In the genomic region with DNA sequence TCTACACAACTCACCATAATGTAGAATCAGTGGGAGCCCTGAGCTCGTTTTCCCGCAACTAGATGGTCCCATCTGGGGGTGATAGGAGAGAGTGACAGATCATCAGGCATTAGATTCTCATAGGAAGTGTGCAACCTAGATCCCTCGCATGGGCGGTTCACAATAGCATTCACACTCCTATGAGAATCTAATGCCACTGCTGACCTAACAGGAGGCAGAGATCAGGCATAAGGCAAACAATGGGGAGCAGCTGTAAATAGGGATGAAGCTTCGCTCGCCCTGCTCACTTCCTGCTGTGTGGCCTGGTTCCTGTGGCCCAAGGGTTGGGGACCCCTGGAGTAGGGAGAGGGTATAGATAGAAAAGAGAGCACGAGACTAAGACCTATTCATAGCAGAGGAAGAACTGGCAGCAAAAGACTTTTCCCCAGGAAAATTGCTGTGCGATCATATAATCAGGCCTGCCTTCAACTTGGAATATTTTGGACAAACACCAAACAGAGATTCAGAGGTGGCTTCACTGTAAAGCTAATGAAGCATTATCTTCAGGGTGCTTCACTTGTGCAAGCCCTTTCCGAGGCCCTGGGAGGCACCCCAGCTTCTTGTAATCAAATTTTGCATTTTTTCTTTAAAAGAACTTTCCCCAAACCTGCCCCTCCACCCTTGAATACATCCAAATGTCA, we compare ENCODE assay signal across 1 cellular context.
TF ChIP-seq lines count a peak whose summit lies in the region.

No MANE protein-coding gene starts in this region.

TF ChIP-seq in HepG2, 621 proteins besides CTCF, POLR2A, EP300 and RAD21 (continued from another document and continues in another):
- TF ChIP-seq, protein P1, sequence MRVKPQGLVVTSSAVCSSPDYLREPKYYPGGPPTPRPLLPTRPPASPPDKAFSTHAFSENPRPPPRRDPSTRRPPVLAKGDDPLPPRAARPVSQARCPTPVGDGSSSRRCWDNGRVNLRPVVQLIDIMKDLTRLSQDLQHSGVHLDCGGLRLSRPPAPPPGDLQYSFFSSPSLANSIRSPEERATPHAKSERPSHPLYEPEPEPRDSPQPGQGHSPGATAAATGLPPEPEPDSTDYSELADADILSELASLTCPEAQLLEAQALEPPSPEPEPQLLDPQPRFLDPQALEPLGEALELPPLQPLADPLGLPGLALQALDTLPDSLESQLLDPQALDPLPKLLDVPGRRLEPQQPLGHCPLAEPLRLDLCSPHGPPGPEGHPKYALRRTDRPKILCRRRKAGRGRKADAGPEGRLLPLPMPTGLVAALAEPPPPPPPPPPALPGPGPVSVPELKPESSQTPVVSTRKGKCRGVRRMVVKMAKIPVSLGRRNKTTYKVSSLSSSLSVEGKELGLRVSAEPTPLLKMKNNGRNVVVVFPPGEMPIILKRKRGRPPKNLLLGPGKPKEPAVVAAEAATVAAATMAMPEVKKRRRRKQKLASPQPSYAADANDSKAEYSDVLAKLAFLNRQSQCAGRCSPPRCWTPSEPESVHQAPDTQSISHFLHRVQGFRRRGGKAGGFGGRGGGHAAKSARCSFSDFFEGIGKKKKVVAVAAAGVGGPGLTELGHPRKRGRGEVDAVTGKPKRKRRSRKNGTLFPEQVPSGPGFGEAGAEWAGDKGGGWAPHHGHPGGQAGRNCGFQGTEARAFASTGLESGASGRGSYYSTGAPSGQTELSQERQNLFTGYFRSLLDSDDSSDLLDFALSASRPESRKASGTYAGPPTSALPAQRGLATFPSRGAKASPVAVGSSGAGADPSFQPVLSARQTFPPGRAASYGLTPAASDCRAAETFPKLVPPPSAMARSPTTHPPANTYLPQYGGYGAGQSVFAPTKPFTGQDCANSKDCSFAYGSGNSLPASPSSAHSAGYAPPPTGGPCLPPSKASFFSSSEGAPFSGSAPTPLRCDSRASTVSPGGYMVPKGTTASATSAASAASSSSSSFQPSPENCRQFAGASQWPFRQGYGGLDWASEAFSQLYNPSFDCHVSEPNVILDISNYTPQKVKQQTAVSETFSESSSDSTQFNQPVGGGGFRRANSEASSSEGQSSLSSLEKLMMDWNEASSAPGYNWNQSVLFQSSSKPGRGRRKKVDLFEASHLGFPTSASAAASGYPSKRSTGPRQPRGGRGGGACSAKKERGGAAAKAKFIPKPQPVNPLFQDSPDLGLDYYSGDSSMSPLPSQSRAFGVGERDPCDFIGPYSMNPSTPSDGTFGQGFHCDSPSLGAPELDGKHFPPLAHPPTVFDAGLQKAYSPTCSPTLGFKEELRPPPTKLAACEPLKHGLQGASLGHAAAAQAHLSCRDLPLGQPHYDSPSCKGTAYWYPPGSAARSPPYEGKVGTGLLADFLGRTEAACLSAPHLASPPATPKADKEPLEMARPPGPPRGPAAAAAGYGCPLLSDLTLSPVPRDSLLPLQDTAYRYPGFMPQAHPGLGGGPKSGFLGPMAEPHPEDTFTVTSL (CRISPR knock-in tag; IDR thresholded peaks at IDR 0.05; ENCODE audit: borderline replicate concordance): no peak
- TF ChIP-seq, protein P2, sequence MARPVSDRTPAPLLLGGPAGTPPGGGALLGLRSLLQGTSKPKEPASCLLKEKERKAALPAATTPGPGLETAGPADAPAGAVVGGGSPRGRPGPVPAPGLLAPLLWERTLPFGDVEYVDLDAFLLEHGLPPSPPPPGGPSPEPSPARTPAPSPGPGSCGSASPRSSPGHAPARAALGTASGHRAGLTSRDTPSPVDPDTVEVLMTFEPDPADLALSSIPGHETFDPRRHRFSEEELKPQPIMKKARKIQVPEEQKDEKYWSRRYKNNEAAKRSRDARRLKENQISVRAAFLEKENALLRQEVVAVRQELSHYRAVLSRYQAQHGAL (CRISPR knock-in tag; IDR thresholded peaks at IDR 0.05; ENCODE audit: not compliant biosample characterization): no peak
- TF ChIP-seq CREB1 (IDR thresholded peaks at IDR 0.05) (no peak), CREB1 (CRISPR knock-in tag; IDR thresholded peaks at IDR 0.05) (no peak), ZNF331 (CRISPR knock-in tag; IDR thresholded peaks at IDR 0.05) (peak; percentile 68), ZNF329 (CRISPR knock-in tag; IDR thresholded peaks at IDR 0.05; ENCODE audit: low read depth) (0 out of 2 replicates have a peak, but pooled peaks have one; percentile 39), ZNF780A (CRISPR knock-in tag; IDR thresholded peaks at IDR 0.05) (no peak), SOX5 (CRISPR knock-in tag; IDR thresholded peaks at IDR 0.05; ENCODE audit: borderline replicate concordance) (peak; percentile 89), ZNF547 (CRISPR knock-in tag; IDR thresholded peaks at IDR 0.05) (no peak), ZNF251 (CRISPR knock-in tag; IDR thresholded peaks at IDR 0.05) (no peak), CCDC6 (CRISPR knock-in tag; IDR thresholded peaks at IDR 0.05) (no peak), MED8 (CRISPR knock-in tag; IDR thresholded peaks at IDR 0.05; ENCODE audit: insufficient replicate concordance) (no peak), MLLT10 (CRISPR knock-in tag; IDR thresholded peaks at IDR 0.05) (no peak), SMARCC2 (IDR thresholded peaks at IDR 0.05) (no peak), MXD4 (CRISPR knock-in tag; IDR thresholded peaks at IDR 0.05) (peak; percentile 54; the same call in 1 of the 2 replicates), ETV6 (CRISPR knock-in tag; conservative IDR thresholded peaks at IDR 0.05) (no peak), ZNF367 (CRISPR knock-in tag; IDR thresholded peaks at IDR 0.05; ENCODE audit: borderline replicate concordance) (no peak), PCBP1 (IDR thresholded peaks at IDR 0.05; ENCODE audit: borderline replicate concordance, low read depth, low read length) (no peak), ZFP37 (CRISPR knock-in tag; IDR thresholded peaks at IDR 0.05; ENCODE audit: borderline replicate concordance) (no peak), KLF16 (CRISPR knock-in tag; IDR thresholded peaks at IDR 0.05) (peak in 1 of 2 experiments; percentile 9; a peak in 1 of 4 replicates), ZNF703 (CRISPR knock-in tag; IDR thresholded peaks at IDR 0.05; ENCODE audit: borderline replicate concordance) (no peak), ELF3 (CRISPR knock-in tag; IDR thresholded peaks at IDR 0.05) (peak; percentile 94), KMT2A (CRISPR knock-in tag; IDR thresholded peaks at IDR 0.05) (no peak), PITX1 (CRISPR knock-in tag; IDR thresholded peaks at IDR 0.05) (peak; percentile 58; the same call in 1 of the 2 replicates), ZNF605 (CRISPR knock-in tag; IDR thresholded peaks at IDR 0.05) (no peak), ZNF564 (CRISPR knock-in tag; IDR thresholded peaks at IDR 0.05) (no peak), ELF4 (CRISPR knock-in tag; IDR thresholded peaks at IDR 0.05; ENCODE audit: borderline replicate concordance) (peak; percentile 46; the same call in 1 of the 2 replicates), ERF (CRISPR knock-in tag; IDR thresholded peaks at IDR 0.05) (0 out of 2 replicates have a peak, but pooled peaks have one; percentile 18)
- TF ChIP-seq, protein P3, sequence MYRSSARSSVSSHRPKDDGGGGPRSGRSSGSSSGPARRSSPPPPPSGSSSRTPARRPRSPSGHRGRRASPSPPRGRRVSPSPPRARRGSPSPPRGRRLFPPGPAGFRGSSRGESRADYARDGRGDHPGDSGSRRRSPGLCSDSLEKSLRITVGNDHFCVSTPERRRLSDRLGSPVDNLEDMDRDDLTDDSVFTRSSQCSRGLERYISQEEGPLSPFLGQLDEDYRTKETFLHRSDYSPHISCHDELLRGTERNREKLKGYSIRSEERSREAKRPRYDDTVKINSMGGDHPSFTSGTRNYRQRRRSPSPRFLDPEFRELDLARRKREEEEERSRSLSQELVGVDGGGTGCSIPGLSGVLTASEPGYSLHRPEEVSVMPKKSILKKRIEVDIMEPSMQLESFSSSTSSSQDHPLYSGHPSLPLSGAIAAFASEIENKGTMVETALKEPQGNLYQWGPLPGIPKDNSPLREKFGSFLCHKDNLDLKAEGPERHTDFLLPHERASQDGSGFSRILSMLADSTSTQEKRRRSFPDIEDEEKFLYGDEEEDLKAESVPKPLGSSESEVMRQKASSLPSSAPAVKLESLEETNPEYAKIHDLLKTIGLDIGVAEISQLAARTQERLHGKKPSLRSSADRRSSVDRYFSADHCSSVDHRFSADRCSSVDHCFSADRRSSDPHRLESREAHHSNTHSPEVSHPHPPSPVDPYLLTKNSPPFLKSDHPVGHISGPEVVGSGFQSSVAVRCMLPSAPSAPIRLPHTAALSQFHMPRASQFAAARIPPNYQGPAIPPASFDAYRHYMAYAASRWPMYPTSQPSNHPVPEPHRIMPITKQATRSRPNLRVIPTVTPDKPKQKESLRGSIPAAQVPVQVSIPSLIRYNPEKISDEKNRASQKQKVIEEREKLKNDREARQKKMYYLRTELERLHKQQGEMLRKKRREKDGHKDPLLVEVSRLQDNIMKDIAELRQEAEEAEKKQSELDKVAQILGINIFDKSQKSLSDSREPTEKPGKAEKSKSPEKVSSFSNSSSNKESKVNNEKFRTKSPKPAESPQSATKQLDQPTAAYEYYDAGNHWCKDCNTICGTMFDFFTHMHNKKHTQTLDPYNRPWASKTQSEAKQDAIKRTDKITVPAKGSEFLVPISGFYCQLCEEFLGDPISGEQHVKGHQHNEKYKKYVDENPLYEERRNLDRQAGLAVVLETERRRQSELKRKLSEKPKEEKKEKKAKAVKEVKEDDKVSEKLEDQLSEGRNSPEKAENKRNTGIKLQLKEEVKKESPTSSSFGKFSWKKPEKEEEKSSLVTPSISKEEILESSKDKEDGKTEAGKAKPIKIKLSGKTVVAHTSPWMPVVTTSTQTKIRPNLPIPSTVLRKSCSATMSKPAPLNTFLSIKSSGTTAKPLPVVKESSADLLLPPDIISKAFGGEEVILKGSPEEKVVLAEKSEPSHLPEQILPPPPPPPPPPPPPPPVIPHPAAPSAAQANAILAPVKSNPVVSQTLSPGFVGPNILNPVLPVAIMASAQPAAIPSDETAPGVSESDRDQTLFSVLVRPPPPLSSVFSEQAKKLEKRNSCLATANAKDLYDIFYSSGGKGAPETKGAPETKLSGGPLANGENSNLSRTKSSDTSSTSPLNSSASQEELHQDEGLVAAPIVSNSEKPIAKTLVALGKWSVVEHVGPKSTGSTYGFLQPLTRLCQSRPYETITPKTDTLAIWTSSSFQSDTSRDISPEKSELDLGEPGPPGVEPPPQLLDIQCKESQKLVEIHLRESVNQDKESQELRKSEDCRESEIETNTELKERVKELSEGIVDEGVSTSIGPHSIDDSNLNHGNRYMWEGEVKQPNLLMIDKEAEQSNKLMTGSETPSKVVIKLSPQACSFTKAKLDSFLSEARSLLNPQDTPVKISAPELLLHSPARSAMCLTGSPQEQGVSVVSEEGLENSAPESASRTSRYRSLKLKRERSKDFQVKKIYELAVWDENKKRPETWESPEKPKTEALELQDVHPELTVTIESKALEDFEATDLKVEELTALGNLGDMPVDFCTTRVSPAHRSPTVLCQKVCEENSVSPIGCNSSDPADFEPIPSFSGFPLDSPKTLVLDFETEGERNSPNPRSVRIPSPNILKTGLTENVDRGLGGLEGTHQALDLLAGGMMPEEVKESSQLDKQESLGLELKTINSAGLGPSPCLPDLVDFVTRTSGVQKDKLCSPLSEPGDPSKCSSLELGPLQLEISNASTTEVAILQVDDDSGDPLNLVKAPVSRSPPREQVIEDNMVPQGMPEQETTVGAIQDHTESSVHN (CRISPR knock-in tag; IDR thresholded peaks at IDR 0.05): no peak
- TF ChIP-seq, protein P4, sequence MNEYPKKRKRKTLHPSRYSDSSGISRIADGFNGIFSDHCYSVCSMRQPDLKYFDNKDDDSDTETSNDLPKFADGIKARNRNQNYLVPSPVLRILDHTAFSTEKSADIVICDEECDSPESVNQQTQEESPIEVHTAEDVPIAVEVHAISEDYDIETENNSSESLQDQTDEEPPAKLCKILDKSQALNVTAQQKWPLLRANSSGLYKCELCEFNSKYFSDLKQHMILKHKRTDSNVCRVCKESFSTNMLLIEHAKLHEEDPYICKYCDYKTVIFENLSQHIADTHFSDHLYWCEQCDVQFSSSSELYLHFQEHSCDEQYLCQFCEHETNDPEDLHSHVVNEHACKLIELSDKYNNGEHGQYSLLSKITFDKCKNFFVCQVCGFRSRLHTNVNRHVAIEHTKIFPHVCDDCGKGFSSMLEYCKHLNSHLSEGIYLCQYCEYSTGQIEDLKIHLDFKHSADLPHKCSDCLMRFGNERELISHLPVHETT (CRISPR knock-in tag; conservative IDR thresholded peaks at IDR 0.05): 0 out of 2 replicates have a peak, but pooled peaks have one; percentile 14
- TF ChIP-seq, protein P5, sequence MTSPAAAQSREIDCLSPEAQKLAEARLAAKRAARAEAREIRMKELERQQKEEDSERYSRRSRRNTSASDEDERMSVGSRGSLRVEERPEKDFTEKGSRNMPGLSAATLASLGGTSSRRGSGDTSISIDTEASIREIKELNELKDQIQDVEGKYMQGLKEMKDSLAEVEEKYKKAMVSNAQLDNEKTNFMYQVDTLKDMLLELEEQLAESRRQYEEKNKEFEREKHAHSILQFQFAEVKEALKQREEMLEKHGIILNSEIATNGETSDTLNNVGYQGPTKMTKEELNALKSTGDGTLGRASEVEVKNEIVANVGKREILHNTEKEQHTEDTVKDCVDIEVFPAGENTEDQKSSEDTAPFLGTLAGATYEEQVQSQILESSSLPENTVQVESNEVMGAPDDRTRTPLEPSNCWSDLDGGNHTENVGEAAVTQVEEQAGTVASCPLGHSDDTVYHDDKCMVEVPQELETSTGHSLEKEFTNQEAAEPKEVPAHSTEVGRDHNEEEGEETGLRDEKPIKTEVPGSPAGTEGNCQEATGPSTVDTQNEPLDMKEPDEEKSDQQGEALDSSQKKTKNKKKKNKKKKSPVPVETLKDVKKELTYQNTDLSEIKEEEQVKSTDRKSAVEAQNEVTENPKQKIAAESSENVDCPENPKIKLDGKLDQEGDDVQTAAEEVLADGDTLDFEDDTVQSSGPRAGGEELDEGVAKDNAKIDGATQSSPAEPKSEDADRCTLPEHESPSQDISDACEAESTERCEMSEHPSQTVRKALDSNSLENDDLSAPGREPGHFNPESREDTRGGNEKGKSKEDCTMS (CRISPR knock-in tag; conservative IDR thresholded peaks at IDR 0.05): no peak
- TF ChIP-seq, protein P6, sequence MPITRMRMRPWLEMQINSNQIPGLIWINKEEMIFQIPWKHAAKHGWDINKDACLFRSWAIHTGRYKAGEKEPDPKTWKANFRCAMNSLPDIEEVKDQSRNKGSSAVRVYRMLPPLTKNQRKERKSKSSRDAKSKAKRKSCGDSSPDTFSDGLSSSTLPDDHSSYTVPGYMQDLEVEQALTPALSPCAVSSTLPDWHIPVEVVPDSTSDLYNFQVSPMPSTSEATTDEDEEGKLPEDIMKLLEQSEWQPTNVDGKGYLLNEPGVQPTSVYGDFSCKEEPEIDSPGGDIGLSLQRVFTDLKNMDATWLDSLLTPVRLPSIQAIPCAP (CRISPR knock-in tag; IDR thresholded peaks at IDR 0.05; ENCODE audit: low read depth): no peak
- TF ChIP-seq, protein P7, sequence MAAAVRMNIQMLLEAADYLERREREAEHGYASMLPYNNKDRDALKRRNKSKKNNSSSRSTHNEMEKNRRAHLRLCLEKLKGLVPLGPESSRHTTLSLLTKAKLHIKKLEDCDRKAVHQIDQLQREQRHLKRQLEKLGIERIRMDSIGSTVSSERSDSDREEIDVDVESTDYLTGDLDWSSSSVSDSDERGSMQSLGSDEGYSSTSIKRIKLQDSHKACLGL (CRISPR knock-in tag; IDR thresholded peaks at IDR 0.05): no peak
- TF ChIP-seq, protein P8, sequence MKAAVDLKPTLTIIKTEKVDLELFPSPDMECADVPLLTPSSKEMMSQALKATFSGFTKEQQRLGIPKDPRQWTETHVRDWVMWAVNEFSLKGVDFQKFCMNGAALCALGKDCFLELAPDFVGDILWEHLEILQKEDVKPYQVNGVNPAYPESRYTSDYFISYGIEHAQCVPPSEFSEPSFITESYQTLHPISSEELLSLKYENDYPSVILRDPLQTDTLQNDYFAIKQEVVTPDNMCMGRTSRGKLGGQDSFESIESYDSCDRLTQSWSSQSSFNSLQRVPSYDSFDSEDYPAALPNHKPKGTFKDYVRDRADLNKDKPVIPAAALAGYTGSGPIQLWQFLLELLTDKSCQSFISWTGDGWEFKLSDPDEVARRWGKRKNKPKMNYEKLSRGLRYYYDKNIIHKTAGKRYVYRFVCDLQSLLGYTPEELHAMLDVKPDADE (CRISPR knock-in tag; IDR thresholded peaks at IDR 0.05): no peak
